Comparison of ENCODE assay signal across 10 cellular contexts in the genomic region with DNA sequence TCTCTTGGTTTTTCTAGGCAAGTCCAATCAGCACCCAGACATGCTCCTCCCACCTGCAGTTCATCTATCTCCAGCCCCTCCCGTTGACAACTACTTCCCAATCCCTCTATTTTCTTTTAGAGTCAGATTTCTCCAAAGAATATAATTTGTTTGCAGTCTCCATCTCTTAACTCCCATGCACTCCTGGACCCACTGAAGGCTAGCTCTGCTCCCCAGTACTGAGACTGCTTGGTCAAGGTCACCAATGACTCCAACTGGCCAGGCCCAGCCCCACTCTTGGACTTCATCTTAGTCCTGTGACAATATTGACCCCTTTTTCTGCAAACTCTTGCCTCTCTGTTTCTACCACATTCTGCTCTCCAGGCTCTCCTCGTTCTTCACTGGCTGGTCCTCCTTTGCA.
"Had no signal": no experiment of that assay in that cellular context is flagged by ENCODE, and none has a peak within 500 bp of the region (broad histone marks: within the 10 kb centered on the region; RNA-seq: fewer than 3 reads in every experiment).

No MANE protein-coding gene starts in this region.

- H3K4me1 ChIP-seq: HAP-1 had no signal

- FAIRE-seq: H1, H54 had no signal

- H3K4me1 Mint-ChIP-seq: GM23338, H9 had no signal

- H3K4me2 ChIP-seq: GM23338 had no signal

- H3K9me3 Mint-ChIP-seq: GM23338, H9, HFFc6 had no signal

- H3K4me3 ChIP-seq: GM23338, HAP-1 had no signal

- DNase-seq: GOT3, H7, H9, HCEC 1CT, HFFc6 had no signal

- H3K36me3 ChIP-seq: HAP-1 had no signal

- H2AFZ ChIP-seq: GM23338 had no signal

- ATAC-seq: GM23338, HCT116 had no signal

- H3K4me3 Mint-ChIP-seq: GM23338, H9, HFFc6 had no signal

- H3K9me3 ChIP-seq: HAP-1 had no signal

- H3K27ac Mint-ChIP-seq: GM23338, H9, HFFc6 had no signal
